9 cellular contexts compared by ENCODE assay signal in genomic region chr3:128483657-128484403, GRCh38. TPM values are rescaled to one million over a fixed set of nuclear protein-coding genes. Genes with fewer than 3 reads are reported as not detected.
DNase-seq lines count a peak whose midpoint lies in the region; ATAC-seq and TF ChIP-seq lines count a peak whose summit lies in the region.
"Had no signal": no experiment of that assay in that cellular context is flagged by ENCODE, and none has a peak within 500 bp of the region (broad histone marks: within the 10 kb centered on the region; RNA-seq: fewer than 3 reads in every experiment).

No MANE protein-coding gene starts in this region.

- H3K4me1 ChIP-seq in suprapubic skin = peaks cover 43% of the 10 kb centered on the region

- ATAC-seq in activated T-helper 17 cell treated with anti-CD3 and anti-CD28 coated beads, Interleukin-2, amount 50 U/mL, for 72 hours (replicated peaks) = no peak

- TF ChIP-seq POLR2A in suprapubic skin (IDR thresholded peaks at IDR 0.05) = no peak

- H3K9me3 Mint-ChIP-seq in activated T-helper 17 cell treated with anti-CD3 and anti-CD28 coated beads, Interleukin-2, amount 50 U/mL, for 72 hours = no peaks in the 10 kb centered on the region

- peaks cover 59% of the 10 kb centered on the region for H3K27me3 Mint-ChIP-seq in activated T-helper 17 cell treated with anti-CD3 and anti-CD28 coated beads, Interleukin-2, amount 50 U/mL, for 72 hours

- no peak overlapping the region for H3K27ac Mint-ChIP-seq in activated T-helper 17 cell treated with anti-CD3 and anti-CD28 coated beads, Interleukin-2, amount 50 U/mL, for 72 hours

- DNase-seq in NCI-H2227 treated with DMSO at 0.1 percent for 48 hours (lab: John Stamatoyannopoulos, UW) (peak; percentile 17), NCI-H2227 (lab: John Stamatoyannopoulos, UW; ENCODE audit: unreplicated experiment) (no peak), left kidney (ENCODE audit: low read depth, low spot score) (peak; percentile 63), suprapubic skin (ENCODE audit: low spot score in 2 of 2) (no peak), GM10248 (ENCODE audit: extremely low spot score) (no peak), HEK293T (ENCODE audit: extremely low spot score) (no peak), T-helper 9 cell (no peak)
- DNase-seq: 8988T had no signal

- POLR2A ChIA-PET in GM10248 (lab: Yijun Ruan, JAX) = no interaction called here
- POLR2A ChIA-PET in HEK293T (lab: Yijun Ruan, JAX) = no interaction called here

- H3K27ac ChIP-seq in suprapubic skin = peak overlapping the region; percentile 16

- WGBS in suprapubic skin = 22% methylated on average over 25 of the region's 26 CpGs

- H3K4me3 ChIP-seq in suprapubic skin = peak overlapping the region; percentile 68

- H3K27me3 ChIP-seq in suprapubic skin = peaks cover 100% of the 10 kb centered on the region

- H3K36me3 Mint-ChIP-seq in activated T-helper 17 cell treated with anti-CD3 and anti-CD28 coated beads, Interleukin-2, amount 50 U/mL, for 72 hours (ENCODE audit: low read depth) = no peaks in the 10 kb centered on the region

- no peaks in the 10 kb centered on the region for H3K36me3 ChIP-seq in suprapubic skin

- TF ChIP-seq EP300 in suprapubic skin (IDR thresholded peaks at IDR 0.05) = no peak

- H3K4me1 Mint-ChIP-seq in activated T-helper 17 cell treated with anti-CD3 and anti-CD28 coated beads, Interleukin-2, amount 50 U/mL, for 72 hours = peaks cover 9% of the 10 kb centered on the region

- TF ChIP-seq CTCF in suprapubic skin (IDR thresholded peaks at IDR 0.05) (no peak), GM10248 (IDR thresholded peaks at IDR 0.05; ENCODE audit: control extremely low read depth, extremely low read depth, low read depth, missing control alignments) (no peak)

- peak overlapping the region; percentile 4 for H3K4me3 Mint-ChIP-seq in activated T-helper 17 cell treated with anti-CD3 and anti-CD28 coated beads, Interleukin-2, amount 50 U/mL, for 72 hours

- CTCF ChIA-PET in GM10248 (lab: Yijun Ruan, JAX) (interaction anchor here (0.8 to 1.9 kb wide), 2 partner anchors 15 to 125 kb away, joined by 3 to 5 read pairs; no protein-coding TSS in a partner anchor), HEK293T (lab: Yijun Ruan, JAX) (interaction anchor here (1.1 to 1.5 kb wide), 4 partner anchors 14 to 134 kb away, joined by 3 to 5 read pairs (median 4); no protein-coding TSS in a partner anchor)

- no peaks in the 10 kb centered on the region for H3K9me3 ChIP-seq in suprapubic skin

TF ChIP-seq in HEK293T, 16 proteins besides CTCF, POLR2A, EP300 and RAD21:
- TF ChIP-seq PKNOX1 (IDR thresholded peaks at IDR 0.05) (no peak), FOXA1 (IDR thresholded peaks at IDR 0.05) (no peak), NFRKB (IDR thresholded peaks at IDR 0.05) (no peak), FOXK2 (IDR thresholded peaks at IDR 0.05) (no peak), ZNF384 (IDR thresholded peaks at IDR 0.05) (no peak), L3MBTL2 (conservative IDR thresholded peaks at IDR 0.05) (no peak), CTBP1 (IDR thresholded peaks at IDR 0.05; ENCODE audit: borderline replicate concordance) (no peak), SUZ12 (IDR thresholded peaks at IDR 0.05) (no peak), LEF1 (IDR thresholded peaks at IDR 0.05; ENCODE audit: borderline replicate concordance) (no peak), SP1 (IDR thresholded peaks at IDR 0.05) (no peak), ARNT (IDR thresholded peaks at IDR 0.05) (no peak), TARDBP (IDR thresholded peaks at IDR 0.05) (no peak), BHLHE40 (IDR thresholded peaks at IDR 0.05; ENCODE audit: borderline replicate concordance) (no peak), HDGF (IDR thresholded peaks at IDR 0.05; ENCODE audit: borderline replicate concordance) (no peak), FOXM1 (IDR thresholded peaks at IDR 0.05; ENCODE audit: borderline replicate concordance) (no peak), ELF4 (IDR thresholded peaks at IDR 0.05) (no peak)

RNA-seq across cellular contexts. Expression of gene GATA2, which starts 9.2 kb away (rescaled TPM):
- 1 to 10 TPM in 1 of 2 donors, under 1 TPM in 1; 0.17 to 1.1 TPM for total RNA-seq in activated T-helper 17 cell treated with anti-CD3 and anti-CD28 coated beads, Interleukin-2, amount 50 U/mL, for 72 hours
- total RNA-seq in suprapubic skin = 10 to 100 TPM in 1 of 4 donors, 1 to 10 TPM in 3; 2.4 to 10.3 (median 5.4) TPM

RNA-seq across cellular contexts. Expression of gene DNAJB8, which starts 17.1 kb away (rescaled TPM):
- total RNA-seq in activated T-helper 17 cell treated with anti-CD3 and anti-CD28 coated beads, Interleukin-2, amount 50 U/mL, for 72 hours = not detected
- not detected for total RNA-seq in suprapubic skin

Comparison
In these comparisons a context has a peak if more than half of its experiments do, and no peak if none do; other contexts are left out.
1. DNase-seq: peak in NCI-H2227 treated with DMSO at 0.1 percent for 48 hours (single experiment) and left kidney (single experiment); none in NCI-H2227 (single experiment), suprapubic skin (0 of 2), GM10248 (single experiment), HEK293T (single experiment) and T-helper 9 cell (single experiment).